8 cellular contexts compared by ENCODE assay signal in the genomic region with DNA sequence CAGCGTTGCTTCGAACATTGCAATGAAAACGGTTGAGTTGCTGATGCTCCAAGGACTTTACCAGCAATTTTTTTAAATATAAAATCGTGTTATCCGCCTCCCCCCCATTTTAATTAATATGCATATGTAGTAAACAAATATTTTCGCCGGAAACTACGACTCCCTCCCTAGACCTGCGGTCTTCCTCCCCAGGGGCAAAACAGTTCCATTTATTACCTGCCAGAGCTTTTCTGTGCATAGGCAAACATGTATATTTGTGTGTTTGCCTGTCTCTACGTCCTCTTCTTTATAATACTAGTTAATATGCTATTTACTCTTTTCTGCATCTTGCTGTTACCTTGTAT.
A peak's percentile ranks its signal among the peaks of the same experiment; 100 is the strongest.
DNase-seq lines count a peak whose midpoint lies in the region; ATAC-seq and TF ChIP-seq lines count a peak whose summit lies in the region.

No MANE protein-coding gene starts in this region.

- TF ChIP-seq CTCF in C4-2B (conservative IDR thresholded peaks at IDR 0.05) (peak; percentile 53; the same call in 1 of the 2 replicates), LNCaP clone FGC (IDR thresholded peaks at IDR 0.05; ENCODE audit: control insufficient read depth, extremely low read depth, insufficient read depth) (no peak), fibroblast of mammary gland (conservative IDR thresholded peaks at IDR 0.05; ENCODE audit: control insufficient read depth, insufficient read depth, low read depth, low read length) (no peak)

- no peaks in the 10 kb centered on the region for H3K27me3 ChIP-seq in stomach smooth muscle (ENCODE audit: control insufficient read depth in 1 of 2, insufficient read depth in 2 of 2, low read length in 2 of 2)

- H3K36me3 ChIP-seq in stomach smooth muscle (ENCODE audit: control insufficient read depth in 2 of 2, insufficient read depth in 2 of 2, low read length in 2 of 2): no peaks in the 10 kb centered on the region

- ATAC-seq in GM21526 (IDR thresholded peaks at IDR 0.05; ENCODE audit: low FRiP score, unreplicated experiment): peak; percentile 7

- H3K27ac ChIP-seq in C4-2B: peak overlapping the region; percentile 92
- H3K27ac ChIP-seq in stomach smooth muscle (ENCODE audit: low read length): peak overlapping the region; percentile 91

- H3K9ac ChIP-seq in stomach smooth muscle (ENCODE audit: low read length in 2 of 2): peak overlapping the region; percentile 74 to 97

- DNase-seq in LNCaP clone FGC (ENCODE audit: low read depth) (no peak), fibroblast of mammary gland (ENCODE audit: low read depth) (no peak), EL (no peak)
- DNase-seq in stimulated activated CD4-positive, alpha-beta T cell treated with anti-CD3 and anti-CD28 coated beads, Interleukin-15, amount 100 ng/mL, for 24 hours: no peak
- no peak for DNase-seq in stimulated activated CD4-positive, alpha-beta T cell treated with anti-CD3 and anti-CD28 coated beads, Interleukin-4, amount 100 ng/mL, for 1 hour

- peak overlapping the region; percentile 93 for H3K4me3 ChIP-seq in LNCaP clone FGC (ENCODE audit: low read depth, low read length)
- H3K4me3 ChIP-seq in fibroblast of mammary gland (ENCODE audit: control insufficient read depth, low read depth, low read length): peak overlapping the region; percentile 91
- H3K4me3 ChIP-seq in stomach smooth muscle (ENCODE audit: low read length in 2 of 2): peak overlapping the region; percentile 95 to 97

- peaks cover 14% of the 10 kb centered on the region for H3K4me1 ChIP-seq in stomach smooth muscle (ENCODE audit: control insufficient read depth, insufficient read depth, low read length)

- no peaks in the 10 kb centered on the region for H3K9me3 ChIP-seq in stomach smooth muscle (ENCODE audit: control insufficient read depth in 2 of 2, low read length in 2 of 2)
